Comparison of ENCODE assay signal across 1 cellular context in the genomic region with DNA sequence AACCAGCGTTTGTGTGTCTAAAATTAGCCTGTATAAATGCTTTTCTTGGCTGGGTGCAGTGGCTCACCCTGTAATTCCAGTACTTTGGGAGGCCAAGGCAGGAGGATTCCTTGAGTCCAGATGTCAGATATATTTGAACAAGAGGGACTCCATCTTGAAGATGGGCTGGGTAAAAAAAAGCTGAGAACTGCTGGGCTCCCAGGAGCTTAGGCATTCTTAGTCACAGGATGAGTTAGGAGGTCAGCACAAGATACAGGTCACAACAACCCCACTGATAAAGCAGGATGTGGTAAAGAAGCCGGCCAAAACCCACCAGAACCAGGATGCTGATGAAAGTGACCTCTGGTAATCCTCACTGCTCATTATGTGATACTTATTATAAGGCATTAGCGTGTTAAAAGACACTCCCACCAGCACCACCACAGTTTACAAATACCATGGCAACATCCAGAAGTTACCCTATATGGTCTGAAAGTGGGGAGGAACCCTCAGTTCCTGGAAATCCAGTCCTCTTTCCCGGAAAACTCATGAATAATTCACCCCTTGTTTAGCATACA.
TF ChIP-seq lines count a peak whose summit lies in the region.

No MANE protein-coding gene starts in this region.

TF ChIP-seq in K562, 482 proteins besides CTCF, POLR2A, EP300 and RAD21 (continued from another document and continues in another):
- no peak for TF ChIP-seq FIP1L1 (IDR thresholded peaks at IDR 0.05; ENCODE audit: low read depth, low read length, poor library complexity, severe bottlenecking)
- TF ChIP-seq CREM (IDR thresholded peaks at IDR 0.05; ENCODE audit: low read depth) = no peak
- no peak for TF ChIP-seq NR3C1 (CRISPR knock-in tag; IDR thresholded peaks at IDR 0.05)
- TF ChIP-seq, protein P1, sequence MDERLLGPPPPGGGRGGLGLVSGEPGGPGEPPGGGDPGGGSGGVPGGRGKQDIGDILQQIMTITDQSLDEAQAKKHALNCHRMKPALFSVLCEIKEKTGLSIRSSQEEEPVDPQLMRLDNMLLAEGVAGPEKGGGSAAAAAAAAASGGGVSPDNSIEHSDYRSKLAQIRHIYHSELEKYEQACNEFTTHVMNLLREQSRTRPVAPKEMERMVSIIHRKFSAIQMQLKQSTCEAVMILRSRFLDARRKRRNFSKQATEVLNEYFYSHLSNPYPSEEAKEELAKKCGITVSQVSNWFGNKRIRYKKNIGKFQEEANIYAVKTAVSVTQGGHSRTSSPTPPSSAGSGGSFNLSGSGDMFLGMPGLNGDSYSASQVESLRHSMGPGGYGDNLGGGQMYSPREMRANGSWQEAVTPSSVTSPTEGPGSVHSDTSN (CRISPR knock-in tag; IDR thresholded peaks at IDR 0.05; ENCODE audit: low read depth) = no peak
- TF ChIP-seq, protein P1 (tag; conservative IDR thresholded peaks at IDR 0.05; ENCODE audit: low read depth) = no peak
- TF ChIP-seq BRF1 (IDR thresholded peaks at IDR 0.05; ENCODE audit: borderline replicate concordance, extremely low read depth, insufficient read length) = no peak
- peak; percentile 91 for TF ChIP-seq TAF7 (tag; IDR thresholded peaks at IDR 0.05)
- no peak for TF ChIP-seq ZNF232 (CRISPR knock-in tag; IDR thresholded peaks at IDR 0.05)
- peak; percentile 74 for TF ChIP-seq KLF13 (tag; IDR thresholded peaks at IDR 0.05; ENCODE audit: borderline replicate concordance, low read depth)
- TF ChIP-seq GATAD2B (IDR thresholded peaks at IDR 0.05; ENCODE audit: borderline replicate concordance) = no peak
- TF ChIP-seq, protein P2, sequence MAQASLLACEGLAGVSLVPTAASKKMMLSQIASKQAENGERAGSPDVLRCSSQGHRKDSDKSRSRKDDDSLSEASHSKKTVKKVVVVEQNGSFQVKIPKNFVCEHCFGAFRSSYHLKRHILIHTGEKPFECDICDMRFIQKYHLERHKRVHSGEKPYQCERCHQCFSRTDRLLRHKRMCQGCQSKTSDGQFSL (CRISPR knock-in tag; IDR thresholded peaks at IDR 0.05) = no peak
- TF ChIP-seq, protein P2 (tag; IDR thresholded peaks at IDR 0.05) = peak in 1 of 2 experiments; percentile 99; a peak in 2 of 4 replicates
- TF ChIP-seq KLF10 (CRISPR knock-in tag; IDR thresholded peaks at IDR 0.05) = peak; percentile 85; the same call in 1 of the 2 replicates
- TF ChIP-seq NCOR1 (IDR thresholded peaks at IDR 0.05) = peak; percentile 21; the same call in 1 of the 2 replicates
- no peak for TF ChIP-seq ZNF121 (CRISPR knock-in tag; conservative IDR thresholded peaks at IDR 0.05)
- no peak for TF ChIP-seq MEIS2 (IDR thresholded peaks at IDR 0.05; ENCODE audit: partially characterized antibody)
- TF ChIP-seq ZNF174 (CRISPR knock-in tag; IDR thresholded peaks at IDR 0.05) = peak; percentile 97
- TF ChIP-seq ARID2 (IDR thresholded peaks at IDR 0.05) = no peak
- TF ChIP-seq ILK (tag; IDR thresholded peaks at IDR 0.05; ENCODE audit: borderline replicate concordance, low read depth) = peak; percentile 98
- no peak for TF ChIP-seq TBL1XR1 (IDR thresholded peaks at IDR 0.05; ENCODE audit: low read length in 2 of 2)
- TF ChIP-seq XRCC3 (IDR thresholded peaks at IDR 0.05) = no peak
- TF ChIP-seq, protein P3, sequence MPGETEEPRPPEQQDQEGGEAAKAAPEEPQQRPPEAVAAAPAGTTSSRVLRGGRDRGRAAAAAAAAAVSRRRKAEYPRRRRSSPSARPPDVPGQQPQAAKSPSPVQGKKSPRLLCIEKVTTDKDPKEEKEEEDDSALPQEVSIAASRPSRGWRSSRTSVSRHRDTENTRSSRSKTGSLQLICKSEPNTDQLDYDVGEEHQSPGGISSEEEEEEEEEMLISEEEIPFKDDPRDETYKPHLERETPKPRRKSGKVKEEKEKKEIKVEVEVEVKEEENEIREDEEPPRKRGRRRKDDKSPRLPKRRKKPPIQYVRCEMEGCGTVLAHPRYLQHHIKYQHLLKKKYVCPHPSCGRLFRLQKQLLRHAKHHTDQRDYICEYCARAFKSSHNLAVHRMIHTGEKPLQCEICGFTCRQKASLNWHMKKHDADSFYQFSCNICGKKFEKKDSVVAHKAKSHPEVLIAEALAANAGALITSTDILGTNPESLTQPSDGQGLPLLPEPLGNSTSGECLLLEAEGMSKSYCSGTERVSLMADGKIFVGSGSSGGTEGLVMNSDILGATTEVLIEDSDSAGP (CRISPR knock-in tag; IDR thresholded peaks at IDR 0.05) = no peak
- 0 out of 2 replicates have a peak, but pooled peaks have one; percentile 15 for TF ChIP-seq ZNF384 (IDR thresholded peaks at IDR 0.05; ENCODE audit: low read depth, low read length)
- TF ChIP-seq ZNF551 (CRISPR knock-in tag; IDR thresholded peaks at IDR 0.05) = peak; percentile 90
- TF ChIP-seq, protein P4, sequence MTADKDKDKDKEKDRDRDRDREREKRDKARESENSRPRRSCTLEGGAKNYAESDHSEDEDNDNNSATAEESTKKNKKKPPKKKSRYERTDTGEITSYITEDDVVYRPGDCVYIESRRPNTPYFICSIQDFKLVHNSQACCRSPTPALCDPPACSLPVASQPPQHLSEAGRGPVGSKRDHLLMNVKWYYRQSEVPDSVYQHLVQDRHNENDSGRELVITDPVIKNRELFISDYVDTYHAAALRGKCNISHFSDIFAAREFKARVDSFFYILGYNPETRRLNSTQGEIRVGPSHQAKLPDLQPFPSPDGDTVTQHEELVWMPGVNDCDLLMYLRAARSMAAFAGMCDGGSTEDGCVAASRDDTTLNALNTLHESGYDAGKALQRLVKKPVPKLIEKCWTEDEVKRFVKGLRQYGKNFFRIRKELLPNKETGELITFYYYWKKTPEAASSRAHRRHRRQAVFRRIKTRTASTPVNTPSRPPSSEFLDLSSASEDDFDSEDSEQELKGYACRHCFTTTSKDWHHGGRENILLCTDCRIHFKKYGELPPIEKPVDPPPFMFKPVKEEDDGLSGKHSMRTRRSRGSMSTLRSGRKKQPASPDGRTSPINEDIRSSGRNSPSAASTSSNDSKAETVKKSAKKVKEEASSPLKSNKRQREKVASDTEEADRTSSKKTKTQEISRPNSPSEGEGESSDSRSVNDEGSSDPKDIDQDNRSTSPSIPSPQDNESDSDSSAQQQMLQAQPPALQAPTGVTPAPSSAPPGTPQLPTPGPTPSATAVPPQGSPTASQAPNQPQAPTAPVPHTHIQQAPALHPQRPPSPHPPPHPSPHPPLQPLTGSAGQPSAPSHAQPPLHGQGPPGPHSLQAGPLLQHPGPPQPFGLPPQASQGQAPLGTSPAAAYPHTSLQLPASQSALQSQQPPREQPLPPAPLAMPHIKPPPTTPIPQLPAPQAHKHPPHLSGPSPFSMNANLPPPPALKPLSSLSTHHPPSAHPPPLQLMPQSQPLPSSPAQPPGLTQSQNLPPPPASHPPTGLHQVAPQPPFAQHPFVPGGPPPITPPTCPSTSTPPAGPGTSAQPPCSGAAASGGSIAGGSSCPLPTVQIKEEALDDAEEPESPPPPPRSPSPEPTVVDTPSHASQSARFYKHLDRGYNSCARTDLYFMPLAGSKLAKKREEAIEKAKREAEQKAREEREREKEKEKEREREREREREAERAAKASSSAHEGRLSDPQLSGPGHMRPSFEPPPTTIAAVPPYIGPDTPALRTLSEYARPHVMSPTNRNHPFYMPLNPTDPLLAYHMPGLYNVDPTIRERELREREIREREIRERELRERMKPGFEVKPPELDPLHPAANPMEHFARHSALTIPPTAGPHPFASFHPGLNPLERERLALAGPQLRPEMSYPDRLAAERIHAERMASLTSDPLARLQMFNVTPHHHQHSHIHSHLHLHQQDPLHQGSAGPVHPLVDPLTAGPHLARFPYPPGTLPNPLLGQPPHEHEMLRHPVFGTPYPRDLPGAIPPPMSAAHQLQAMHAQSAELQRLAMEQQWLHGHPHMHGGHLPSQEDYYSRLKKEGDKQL (CRISPR knock-in tag; IDR thresholded peaks at IDR 0.05; ENCODE audit: borderline replicate concordance) = no peak
- no peak for TF ChIP-seq SIX5 (IDR thresholded peaks at IDR 0.05; ENCODE audit: borderline replicate concordance in 1 of 2, insufficient read depth in 1 of 2, low read depth in 1 of 2, low read length in 2 of 2)
- no peak for TF ChIP-seq HNRNPK (IDR thresholded peaks at IDR 0.05; ENCODE audit: low read depth, low read length, poor library complexity, severe bottlenecking)
- TF ChIP-seq ZNF589 (CRISPR knock-in tag; IDR thresholded peaks at IDR 0.05; ENCODE audit: low read depth) = peak; percentile 100
- TF ChIP-seq, protein P5, sequence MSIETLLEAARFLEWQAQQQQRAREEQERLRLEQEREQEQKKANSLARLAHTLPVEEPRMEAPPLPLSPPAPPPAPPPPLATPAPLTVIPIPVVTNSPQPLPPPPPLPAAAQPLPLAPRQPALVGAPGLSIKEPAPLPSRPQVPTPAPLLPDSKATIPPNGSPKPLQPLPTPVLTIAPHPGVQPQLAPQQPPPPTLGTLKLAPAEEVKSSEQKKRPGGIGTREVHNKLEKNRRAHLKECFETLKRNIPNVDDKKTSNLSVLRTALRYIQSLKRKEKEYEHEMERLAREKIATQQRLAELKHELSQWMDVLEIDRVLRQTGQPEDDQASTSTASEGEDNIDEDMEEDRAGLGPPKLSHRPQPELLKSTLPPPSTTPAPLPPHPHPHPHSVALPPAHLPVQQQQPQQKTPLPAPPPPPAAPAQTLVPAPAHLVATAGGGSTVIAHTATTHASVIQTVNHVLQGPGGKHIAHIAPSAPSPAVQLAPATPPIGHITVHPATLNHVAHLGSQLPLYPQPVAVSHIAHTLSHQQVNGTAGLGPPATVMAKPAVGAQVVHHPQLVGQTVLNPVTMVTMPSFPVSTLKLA (conservative IDR thresholded peaks at IDR 0.05) = no peak
- no peak for TF ChIP-seq POLR2B (IDR thresholded peaks at IDR 0.05; ENCODE audit: low read depth, partially characterized antibody)
- TF ChIP-seq, protein P6, sequence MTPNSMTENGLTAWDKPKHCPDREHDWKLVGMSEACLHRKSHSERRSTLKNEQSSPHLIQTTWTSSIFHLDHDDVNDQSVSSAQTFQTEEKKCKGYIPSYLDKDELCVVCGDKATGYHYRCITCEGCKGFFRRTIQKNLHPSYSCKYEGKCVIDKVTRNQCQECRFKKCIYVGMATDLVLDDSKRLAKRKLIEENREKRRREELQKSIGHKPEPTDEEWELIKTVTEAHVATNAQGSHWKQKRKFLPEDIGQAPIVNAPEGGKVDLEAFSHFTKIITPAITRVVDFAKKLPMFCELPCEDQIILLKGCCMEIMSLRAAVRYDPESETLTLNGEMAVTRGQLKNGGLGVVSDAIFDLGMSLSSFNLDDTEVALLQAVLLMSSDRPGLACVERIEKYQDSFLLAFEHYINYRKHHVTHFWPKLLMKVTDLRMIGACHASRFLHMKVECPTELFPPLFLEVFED (CRISPR knock-in tag; conservative IDR thresholded peaks at IDR 0.05) = peak; percentile 100
- TF ChIP-seq ZNF766 (CRISPR knock-in tag; conservative IDR thresholded peaks at IDR 0.05) = peak; percentile 100
- TF ChIP-seq GABPA (tag; conservative IDR thresholded peaks at IDR 0.05; ENCODE audit: low read depth) = peak; percentile 84
- peak; percentile 97 for TF ChIP-seq ZNF165 (CRISPR knock-in tag; IDR thresholded peaks at IDR 0.05; ENCODE audit: borderline replicate concordance)
- peak; percentile 99 for TF ChIP-seq ZNF41 (CRISPR knock-in tag; conservative IDR thresholded peaks at IDR 0.05)
- no peak for TF ChIP-seq SPI1 (IDR thresholded peaks at IDR 0.05; ENCODE audit: borderline replicate concordance, low read depth, low read length)
- TF ChIP-seq, protein P7, sequence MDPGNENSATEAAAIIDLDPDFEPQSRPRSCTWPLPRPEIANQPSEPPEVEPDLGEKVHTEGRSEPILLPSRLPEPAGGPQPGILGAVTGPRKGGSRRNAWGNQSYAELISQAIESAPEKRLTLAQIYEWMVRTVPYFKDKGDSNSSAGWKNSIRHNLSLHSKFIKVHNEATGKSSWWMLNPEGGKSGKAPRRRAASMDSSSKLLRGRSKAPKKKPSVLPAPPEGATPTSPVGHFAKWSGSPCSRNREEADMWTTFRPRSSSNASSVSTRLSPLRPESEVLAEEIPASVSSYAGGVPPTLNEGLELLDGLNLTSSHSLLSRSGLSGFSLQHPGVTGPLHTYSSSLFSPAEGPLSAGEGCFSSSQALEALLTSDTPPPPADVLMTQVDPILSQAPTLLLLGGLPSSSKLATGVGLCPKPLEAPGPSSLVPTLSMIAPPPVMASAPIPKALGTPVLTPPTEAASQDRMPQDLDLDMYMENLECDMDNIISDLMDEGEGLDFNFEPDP (CRISPR knock-in tag; IDR thresholded peaks at IDR 0.05) = peak; percentile 99
- no peak for TF ChIP-seq ZNF507 (tag; conservative IDR thresholded peaks at IDR 0.05)
- TF ChIP-seq, protein P8, sequence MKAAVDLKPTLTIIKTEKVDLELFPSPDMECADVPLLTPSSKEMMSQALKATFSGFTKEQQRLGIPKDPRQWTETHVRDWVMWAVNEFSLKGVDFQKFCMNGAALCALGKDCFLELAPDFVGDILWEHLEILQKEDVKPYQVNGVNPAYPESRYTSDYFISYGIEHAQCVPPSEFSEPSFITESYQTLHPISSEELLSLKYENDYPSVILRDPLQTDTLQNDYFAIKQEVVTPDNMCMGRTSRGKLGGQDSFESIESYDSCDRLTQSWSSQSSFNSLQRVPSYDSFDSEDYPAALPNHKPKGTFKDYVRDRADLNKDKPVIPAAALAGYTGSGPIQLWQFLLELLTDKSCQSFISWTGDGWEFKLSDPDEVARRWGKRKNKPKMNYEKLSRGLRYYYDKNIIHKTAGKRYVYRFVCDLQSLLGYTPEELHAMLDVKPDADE (conservative IDR thresholded peaks at IDR 0.05; ENCODE audit: control insufficient read depth, low read depth, low read length) = no peak
- no peak for TF ChIP-seq CBX3 (IDR thresholded peaks at IDR 0.05; ENCODE audit: borderline replicate concordance in 1 of 2, low read length in 2 of 2)
- TF ChIP-seq ARID1B (IDR thresholded peaks at IDR 0.05) = peak; percentile 63
- TF ChIP-seq PPARD (CRISPR knock-in tag; IDR thresholded peaks at IDR 0.05) = peak; percentile 86
- peak; percentile 28; the same call in 1 of the 2 replicates for TF ChIP-seq SOX6 (IDR thresholded peaks at IDR 0.05)
